In genomic region chr1:236489710-236490377, GRCh38 we compare ENCODE assay signal across 8 cellular contexts. TPM values are rescaled to one million over a fixed set of nuclear protein-coding genes. Genes with fewer than 3 reads are reported as not detected.
DNase-seq lines count a peak whose midpoint lies in the region; ATAC-seq, FAIRE-seq and TF ChIP-seq lines count a peak whose summit lies in the region.

No MANE protein-coding gene starts in this region.

- no peaks in the 10 kb centered on the region for H3K36me3 ChIP-seq in bronchial epithelial cell (ENCODE audit: control insufficient read depth, insufficient read depth, low read length)

- H3K4me3 ChIP-seq in bronchial epithelial cell (ENCODE audit: low read depth, low read length), result peak overlapping the region; percentile 6

- peak; percentile 39 for TF ChIP-seq CTCF in bronchial epithelial cell (IDR thresholded peaks at IDR 0.05; ENCODE audit: insufficient read depth, low read length, severe bottlenecking)

- POLR2A ChIA-PET in HEK293T (lab: Yijun Ruan, JAX), result no interaction called here

- CTCF ChIA-PET in HEK293T (lab: Yijun Ruan, JAX), result interaction anchor here (0.5 to 2.2 kb wide), 7 partner anchors 9 to 384 kb away, joined by 3 to 7 read pairs (median 3); no protein-coding TSS in a partner anchor

- no peak for FAIRE-seq in bronchial epithelial cell (lab: Jason Lieb, UNC)
- FAIRE-seq in urothelium cell line (lab: Jason Lieb, UNC), result no peak

- H3K27me3 ChIP-seq in bronchial epithelial cell (ENCODE audit: control insufficient read depth, insufficient read depth, low read length), result no peaks in the 10 kb centered on the region

- ATAC-seq in left lobe of liver (peak; percentile 86), HG03460 (IDR thresholded peaks at IDR 0.05; ENCODE audit: unreplicated experiment) (no peak)

- peak; percentile 13 for DNase-seq in NCI-H2196 (lab: John Stamatoyannopoulos, UW; ENCODE audit: unreplicated experiment)
- no peak for DNase-seq in NCI-H2196 treated with DMSO at 0.1 percent for 48 hours (lab: John Stamatoyannopoulos, UW; ENCODE audit: unreplicated experiment)
- peak; percentile 71 for DNase-seq in HEK293T (ENCODE audit: extremely low spot score)
- peak; percentile 75 for DNase-seq in NCI-H69 (lab: John Stamatoyannopoulos, UW)
- DNase-seq in bronchial epithelial cell (ENCODE audit: low read depth), result peak; percentile 56
- peak; percentile 69 for DNase-seq in left lobe of liver (ENCODE audit: low spot score)
- DNase-seq in urothelium cell line (ENCODE audit: low spot score), result peak; percentile 62

TF ChIP-seq in HEK293T, 16 proteins besides CTCF, POLR2A, EP300 and RAD21:
- TF ChIP-seq ARNT (IDR thresholded peaks at IDR 0.05) (no peak), SP1 (IDR thresholded peaks at IDR 0.05) (no peak), FOXA1 (IDR thresholded peaks at IDR 0.05) (no peak), NFRKB (IDR thresholded peaks at IDR 0.05) (no peak), ZNF384 (IDR thresholded peaks at IDR 0.05) (no peak), ELF4 (IDR thresholded peaks at IDR 0.05) (no peak), BHLHE40 (IDR thresholded peaks at IDR 0.05; ENCODE audit: borderline replicate concordance) (no peak), HDGF (IDR thresholded peaks at IDR 0.05; ENCODE audit: borderline replicate concordance) (no peak), SUZ12 (IDR thresholded peaks at IDR 0.05) (no peak), LEF1 (IDR thresholded peaks at IDR 0.05; ENCODE audit: borderline replicate concordance) (no peak)

RNA-seq across cellular contexts. Expression of gene LGALS8, which starts 33.9 kb away (rescaled TPM):
- total RNA-seq in bronchial epithelial cell, result 49.2 and 53.0 TPM in 2 replicates
- 24.4 TPM for total RNA-seq in left lobe of liver
